Comparison of ENCODE assay signal across 12 cellular contexts in genomic region chr1:226632169-226632884, GRCh38.
DNase-seq lines count a peak whose midpoint lies in the region; ATAC-seq and TF ChIP-seq lines count a peak whose summit lies in the region.
"Had no signal": no experiment of that assay in that cellular context is flagged by ENCODE, and none has a peak within 500 bp of the region (broad histone marks: within the 10 kb centered on the region; RNA-seq: fewer than 3 reads in every experiment).

No MANE protein-coding gene starts in this region.

- no peak for ATAC-seq in CD4-positive, CD25-positive, alpha-beta regulatory T cell (ENCODE audit: low read depth in 2 of 2)
- ATAC-seq in GM19452 (IDR thresholded peaks at IDR 0.05; ENCODE audit: unreplicated experiment) (no peak), HG02642 (IDR thresholded peaks at IDR 0.05; ENCODE audit: poor library complexity, unreplicated experiment) (no peak), HG03460 (IDR thresholded peaks at IDR 0.05; ENCODE audit: unreplicated experiment) (no peak), HG02763 (IDR thresholded peaks at IDR 0.05; ENCODE audit: unreplicated experiment) (no peak)
- ATAC-seq: left colon had no signal

- peaks cover 14 to 70% (median 42%) of the 10 kb centered on the region in 4 donors for H3K4me1 Mint-ChIP-seq in CD4-positive, CD25-positive, alpha-beta regulatory T cell
- H3K4me1 Mint-ChIP-seq in IgD-negative memory B cell (peaks cover 33 to 45% (median 42%) of the 10 kb centered on the region in 3 donors), neural crest cell (peaks cover 25% of the 10 kb centered on the region)

- peaks cover 5% of the 10 kb centered on the region for H3K27me3 Mint-ChIP-seq in CD4-positive, CD25-positive, alpha-beta regulatory T cell
- H3K27me3 Mint-ChIP-seq in IgD-negative memory B cell (no peaks in the 10 kb centered on the region), neural crest cell (ENCODE audit: low read depth) (no peaks in the 10 kb centered on the region)

- peaks cover 21% of the 10 kb centered on the region for H3K36me3 Mint-ChIP-seq in CD4-positive, CD25-positive, alpha-beta regulatory T cell
- peaks cover 6% of the 10 kb centered on the region for H3K36me3 Mint-ChIP-seq in IgD-negative memory B cell
- H3K36me3 Mint-ChIP-seq in neural crest cell (ENCODE audit: low read depth): no peaks in the 10 kb centered on the region

- peak overlapping the region; percentile 79 to 87 (median 84) for H3K27ac Mint-ChIP-seq in CD4-positive, CD25-positive, alpha-beta regulatory T cell
- H3K27ac Mint-ChIP-seq in IgD-negative memory B cell (peak overlapping the region; percentile 91 to 97 (median 95)), neural crest cell (ENCODE audit: unreplicated experiment) (peak overlapping the region; percentile 23)

- peak overlapping the region; percentile 62 for H3K27ac ChIP-seq in CD4-positive, CD25-positive, alpha-beta regulatory T cell (ENCODE audit: insufficient read depth, low read length, poor library complexity, severe bottlenecking)
- H3K27ac ChIP-seq in coronary artery: no peak overlapping the region
- H3K27ac ChIP-seq: WERI-Rb-1 had no signal

- H3K4me3 ChIP-seq in CD4-positive, CD25-positive, alpha-beta regulatory T cell (ENCODE audit: low read depth, low read length): no peak overlapping the region
- H3K4me3 ChIP-seq in coronary artery: no peak overlapping the region

- peak overlapping the region; percentile 1 to 76 (median 62) for H3K4me3 Mint-ChIP-seq in CD4-positive, CD25-positive, alpha-beta regulatory T cell
- H3K4me3 Mint-ChIP-seq in IgD-negative memory B cell (peak overlapping the region in 3 of 4 donors; percentile 50 to 82 (median 71)), neural crest cell (no peak overlapping the region)

- no peaks in the 10 kb centered on the region for H3K27me3 ChIP-seq in CD4-positive, CD25-positive, alpha-beta regulatory T cell (ENCODE audit: control insufficient read depth, insufficient read depth, low read length)

- H3K9me3 Mint-ChIP-seq in CD4-positive, CD25-positive, alpha-beta regulatory T cell: peaks cover 0 to 2% (median 0%) of the 10 kb centered on the region in 7 donors
- H3K9me3 Mint-ChIP-seq in IgD-negative memory B cell (peaks cover 0 to 4% (median 3%) of the 10 kb centered on the region in 3 donors), neural crest cell (no peaks in the 10 kb centered on the region)

- H3K9me3 ChIP-seq in CD4-positive, CD25-positive, alpha-beta regulatory T cell (ENCODE audit: control insufficient read depth in 2 of 2, low read length in 2 of 2): no peaks in the 10 kb centered on the region

- TF ChIP-seq CTCF in coronary artery (IDR thresholded peaks at IDR 0.05): no peak
- TF ChIP-seq CTCF in neural crest cell (conservative IDR thresholded peaks at IDR 0.05): no peak

- H3K4me1 ChIP-seq in CD4-positive, CD25-positive, alpha-beta regulatory T cell (ENCODE audit: control insufficient read depth, insufficient read depth, low read length, poor library complexity, severe bottlenecking): peaks cover 51% of the 10 kb centered on the region

- no peak for DNase-seq in CD4-positive, CD25-positive, alpha-beta regulatory T cell
- DNase-seq in coronary artery (ENCODE audit: low spot score): peak; percentile 68
- DNase-seq in neural crest cell (ENCODE audit: low read depth, low spot score): no peak
- DNase-seq: erythroblast, NCI-H1105 treated with DMSO at 0.1 percent for 48 hours, WERI-Rb-1 had no signal

- H3K36me3 ChIP-seq in CD4-positive, CD25-positive, alpha-beta regulatory T cell (ENCODE audit: control insufficient read depth, insufficient read depth, low read length): peaks cover 37% of the 10 kb centered on the region
- H3K36me3 ChIP-seq: WERI-Rb-1 had no signal

Comparison
In these comparisons a context has a peak if more than half of its experiments do, and no peak if none do; other contexts are left out.
1. H3K27ac Mint-ChIP-seq: peak in every context shown above with its lines; median percentile 95 in IgD-negative memory B cell; 84 in CD4-positive, CD25-positive, alpha-beta regulatory T cell; 23 in neural crest cell.